In genomic region chr2:174826051-174826450, GRCh38 we compare ENCODE assay signal across 19 cellular contexts.
DNase-seq lines count a peak whose midpoint lies in the region; ATAC-seq and TF ChIP-seq lines count a peak whose summit lies in the region.
"Had no signal": no experiment of that assay in that cellular context is flagged by ENCODE, and none has a peak within 500 bp of the region (broad histone marks: within the 10 kb centered on the region; RNA-seq: fewer than 3 reads in every experiment).

No MANE protein-coding gene starts in this region.

- no peak overlapping the region for H3K23ac ChIP-seq in mesenchymal stem cell (ENCODE audit: low read length in 2 of 2)

- H2BK5ac ChIP-seq in mesenchymal stem cell (ENCODE audit: low read depth, low read length, poor library complexity, severe bottlenecking) = no peak overlapping the region

- no peaks in the 10 kb centered on the region for H3K9me3 ChIP-seq in cardiac muscle cell (ENCODE audit: low read depth)
- H3K9me3 ChIP-seq in mesenchymal stem cell (ENCODE audit: control insufficient read depth, low read length) = no peaks in the 10 kb centered on the region
- H3K9me3 ChIP-seq in vagina = no peaks in the 10 kb centered on the region
- H3K9me3 ChIP-seq in testis = no peaks in the 10 kb centered on the region
- H3K9me3 ChIP-seq in SJCRH30 (replicated peaks) = no peaks in the 10 kb centered on the region
- H3K9me3 ChIP-seq: ascending aorta, gastroesophageal sphincter had no signal

- H2AK5ac ChIP-seq in mesenchymal stem cell (ENCODE audit: low read length, severe bottlenecking) = no peak overlapping the region

- H4K8ac ChIP-seq in mesenchymal stem cell (ENCODE audit: low read length) = no peak overlapping the region

- no peaks in the 10 kb centered on the region for H3K27me3 Mint-ChIP-seq in chondrocyte (ENCODE audit: low read depth)
- H3K27me3 Mint-ChIP-seq: CD4-positive, alpha-beta memory T cell had no signal

- no peak overlapping the region for H3K4me3 ChIP-seq in cardiac muscle cell
- H3K4me3 ChIP-seq in mesenchymal stem cell (ENCODE audit: insufficient read depth in 1 of 2, low read depth in 1 of 2, low read length in 2 of 2) = no peak overlapping the region
- no peak overlapping the region for H3K4me3 ChIP-seq in vagina
- no peak overlapping the region for H3K4me3 ChIP-seq in testis
- no peak overlapping the region for H3K4me3 ChIP-seq in SJCRH30
- H3K4me3 ChIP-seq: ascending aorta, coronary artery, gastroesophageal sphincter, ovary had no signal

- H2AFZ ChIP-seq in mesenchymal stem cell (ENCODE audit: low read depth, low read length) = no peak overlapping the region

- H3K4me2 ChIP-seq in mesenchymal stem cell (ENCODE audit: low read length, poor library complexity, severe bottlenecking) = no peak overlapping the region

- no peak for ATAC-seq in Right ventricle myocardium superior (ENCODE audit: poor library complexity)
- ATAC-seq: gastroesophageal sphincter, left ventricle myocardium superior had no signal

- H3K79me1 ChIP-seq in mesenchymal stem cell (replicated peaks; ENCODE audit: low read length, poor library complexity, severe bottlenecking) = no peaks in the 10 kb centered on the region

- H3K9me3 Mint-ChIP-seq in chondrocyte (ENCODE audit: low read depth) = no peaks in the 10 kb centered on the region

- no peak for DNase-seq in cardiac muscle cell (ENCODE audit: low read depth in 1 of 2, low spot score in 1 of 2)
- DNase-seq in Right ventricle myocardium superior = no peak
- no peak for DNase-seq in chondrocyte (ENCODE audit: low spot score)
- DNase-seq in mesenchymal stem cell = peak; percentile 9
- no peak for DNase-seq in vagina (ENCODE audit: extremely low spot score in 2 of 2)
- no peak for DNase-seq in testis
- DNase-seq in SJCRH30 = no peak
- no peak for DNase-seq in NCI-H2081 (lab: John Stamatoyannopoulos, UW)
- DNase-seq: CD4-positive, alpha-beta memory T cell; DMS53; left ventricle myocardium superior; MM.1S; NCI-H187; ovary; small intestine; stimulated activated CD4-positive, alpha-beta T cell treated with anti-CD3 and anti-CD28 coated beads, Interleukin-4, amount 100 ng/mL, for 4 hours had no signal

- H3K9ac ChIP-seq in mesenchymal stem cell (ENCODE audit: low read length) = peak overlapping the region; percentile 13

- no peak overlapping the region for H2BK15ac ChIP-seq in mesenchymal stem cell (ENCODE audit: low read depth, poor library complexity, severe bottlenecking)

- no peaks in the 10 kb centered on the region for H3K27me3 ChIP-seq in cardiac muscle cell
- H3K27me3 ChIP-seq in mesenchymal stem cell (ENCODE audit: control insufficient read depth in 1 of 2, insufficient read depth in 1 of 2, low read length in 2 of 2) = no peaks in the 10 kb centered on the region
- no peaks in the 10 kb centered on the region for H3K27me3 ChIP-seq in vagina
- H3K27me3 ChIP-seq in testis = no peaks in the 10 kb centered on the region
- no peaks in the 10 kb centered on the region for H3K27me3 ChIP-seq in SJCRH30
- H3K27me3 ChIP-seq: ascending aorta, gastroesophageal sphincter, ovary had no signal

- no peaks in the 10 kb centered on the region for H3K36me3 ChIP-seq in cardiac muscle cell
- H3K36me3 ChIP-seq in mesenchymal stem cell (ENCODE audit: control insufficient read depth in 1 of 2, insufficient read depth in 2 of 2, low read depth in 1 of 2, low read length in 2 of 2) = peaks cover 0 to 4% of the 10 kb centered on the region in 2 experiments
- H3K36me3 ChIP-seq in vagina = no peaks in the 10 kb centered on the region
- H3K36me3 ChIP-seq in testis (ENCODE audit: low read depth, missing control alignments) = no peaks in the 10 kb centered on the region
- H3K36me3 ChIP-seq in SJCRH30 = peaks cover 23% of the 10 kb centered on the region
- H3K36me3 ChIP-seq: ascending aorta, ovary had no signal

- H3K14ac ChIP-seq in mesenchymal stem cell (ENCODE audit: low read length in 2 of 2) = no peak overlapping the region

- H3K27ac ChIP-seq in cardiac muscle cell (peak overlapping the region; percentile 94), mesenchymal stem cell (ENCODE audit: low read length, poor library complexity, severe bottlenecking) (no peak overlapping the region), vagina (peak overlapping the region; percentile 15), testis (no peak overlapping the region), SJCRH30 (no peak overlapping the region)
- H3K27ac ChIP-seq: coronary artery, ovary had no signal

- H3K4me1 Mint-ChIP-seq in chondrocyte (ENCODE audit: low read depth) = peaks cover 40% of the 10 kb centered on the region

- no peak overlapping the region for H2BK120ac ChIP-seq in mesenchymal stem cell (ENCODE audit: low read depth, low read length)

- H3K36me3 Mint-ChIP-seq in chondrocyte (ENCODE audit: low read depth) = peaks cover 4% of the 10 kb centered on the region

- no peak overlapping the region for H3K18ac ChIP-seq in mesenchymal stem cell (ENCODE audit: low read depth in 1 of 2, low read length in 2 of 2)

- no peak overlapping the region for H3K4me3 Mint-ChIP-seq in chondrocyte (ENCODE audit: unreplicated experiment)
- H3K4me3 Mint-ChIP-seq: CD4-positive, alpha-beta memory T cell had no signal

- no peak overlapping the region for H3K4ac ChIP-seq in mesenchymal stem cell (ENCODE audit: low read depth in 1 of 2, low read length in 2 of 2)

- TF ChIP-seq POLR2A in vagina (IDR thresholded peaks at IDR 0.05) (no peak), testis (IDR thresholded peaks at IDR 0.05) (no peak)

- intact Hi-C loops in Right ventricle myocardium superior (cut with DNase I) = no loop called here
- intact Hi-C loops in vagina (cut with DNase I) = no loop called here
- intact Hi-C loops in testis (cut with DNase I; ENCODE audit: low total_unique reads) = no loop called here

- H2BK12ac ChIP-seq in mesenchymal stem cell (ENCODE audit: low read length in 2 of 2) = no peak overlapping the region

- 37% methylated on average over 2 of the region's 2 CpGs for WGBS in mesenchymal stem cell
- WGBS in testis, 2 donors = 35 to 50% methylated on average over 2 of the region's 2 CpGs

- no peak overlapping the region for H4K91ac ChIP-seq in mesenchymal stem cell (ENCODE audit: low read length)

- no peak for TF ChIP-seq CTCF in cardiac muscle cell (IDR thresholded peaks at IDR 0.05; ENCODE audit: low read depth, low read length)
- TF ChIP-seq CTCF in chondrocyte (IDR thresholded peaks at IDR 0.05) = no peak
- no peak for TF ChIP-seq CTCF in vagina (IDR thresholded peaks at IDR 0.05)
- TF ChIP-seq CTCF in testis (IDR thresholded peaks at IDR 0.05) = no peak

- H3K27ac Mint-ChIP-seq in chondrocyte (ENCODE audit: unreplicated experiment) = peak overlapping the region; percentile 63

- H3K4me1 ChIP-seq in cardiac muscle cell (ENCODE audit: low read depth) (peaks cover 67% of the 10 kb centered on the region), mesenchymal stem cell (ENCODE audit: control insufficient read depth, insufficient read depth, low read depth, low read length) (no peaks in the 10 kb centered on the region), vagina (peaks cover 11% of the 10 kb centered on the region), testis (no peaks in the 10 kb centered on the region), SJCRH30 (no peaks in the 10 kb centered on the region; the same call in 1 of the 2 replicates)

Comparison
In these comparisons a context has a peak if more than half of its experiments do, and no peak if none do; other contexts are left out.
1. H3K27ac ChIP-seq: peak in cardiac muscle cell (single experiment) and vagina (single experiment); none in mesenchymal stem cell (single experiment), testis (0 of 2) and SJCRH30 (single experiment).